8 cellular contexts compared by ENCODE assay signal in the genomic region with DNA sequence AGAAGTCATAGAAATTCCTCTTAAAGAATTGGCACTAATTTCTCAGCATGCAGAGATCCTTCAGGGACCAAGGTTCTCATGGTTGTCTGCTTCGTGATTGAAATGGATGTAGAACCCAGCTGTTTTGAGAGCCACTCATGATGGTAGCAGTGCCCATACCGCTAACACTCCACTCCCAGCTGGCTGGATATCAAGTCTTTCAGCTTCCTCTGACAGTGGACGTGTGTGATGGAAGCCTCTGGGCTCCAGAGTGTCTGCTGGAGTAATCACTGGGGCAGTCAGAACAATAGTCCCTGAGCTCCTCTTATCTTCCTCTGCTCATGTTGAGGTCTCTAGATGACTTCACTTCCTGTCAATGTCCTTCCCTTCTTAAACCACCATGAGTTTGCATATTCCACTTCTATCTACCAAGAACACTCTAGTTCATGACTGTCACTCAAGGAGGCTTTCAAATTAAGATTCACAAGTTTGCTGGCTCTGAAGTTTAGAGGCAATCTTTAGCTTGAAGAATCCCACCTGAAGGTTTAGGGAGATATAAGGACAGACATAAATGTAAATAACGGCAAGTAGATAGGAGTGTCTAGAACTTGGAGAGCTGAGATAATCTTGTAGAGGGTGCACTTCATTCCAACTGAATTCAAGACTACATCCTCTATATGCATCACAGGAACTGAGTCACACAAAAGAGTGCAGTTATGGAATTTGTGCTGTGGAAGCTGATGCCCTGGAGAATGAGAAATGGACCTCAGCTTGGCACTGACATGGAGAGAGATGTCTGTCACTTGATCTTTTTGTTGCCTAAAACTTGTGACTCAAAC.
A peak's percentile ranks its signal among the peaks of the same experiment; 100 is the strongest.
DNase-seq lines count a peak whose midpoint lies in the region; ATAC-seq and TF ChIP-seq lines count a peak whose summit lies in the region.

No MANE protein-coding gene starts in this region.

- 79% methylated on average over 4 of the region's 4 CpGs for WGBS in hepatocyte (ENCODE audit: low lambda C conversion rate, missing lambda C conversion rate)

- H3K36me3 Mint-ChIP-seq in activated T-cell treated with anti-CD3 and anti-CD28 coated beads, Interleukin-2, amount 50 U/mL, for 72 hours (ENCODE audit: insufficient read depth in 2 of 2): peaks cover 4 to 5% of the 10 kb centered on the region in 2 donors
- H3K36me3 Mint-ChIP-seq in WTC11: no peaks in the 10 kb centered on the region; the same call in 1 of the 2 replicates

- H3K27me3 ChIP-seq in skeletal muscle satellite cell (ENCODE audit: control insufficient read depth, insufficient read depth, low read length) (no peaks in the 10 kb centered on the region), PC-9 (ENCODE audit: insufficient read depth, low read depth) (no peaks in the 10 kb centered on the region), hepatocyte (no peaks in the 10 kb centered on the region)

- TF ChIP-seq CTCF in GM12865 (IDR thresholded peaks at IDR 0.05; ENCODE audit: insufficient read depth, low read depth, low read length, missing control alignments) (no peak), PC-9 (conservative IDR thresholded peaks at IDR 0.05) (no peak), hepatocyte (IDR thresholded peaks at IDR 0.05; ENCODE audit: poor library complexity) (no peak), WTC11 (IDR thresholded peaks at IDR 0.05) (no peak)

- H3K36me3 ChIP-seq in skeletal muscle satellite cell (ENCODE audit: insufficient read depth, low read length) (no peaks in the 10 kb centered on the region), PC-9 (ENCODE audit: low read depth) (no peaks in the 10 kb centered on the region), hepatocyte (replicated peaks; ENCODE audit: insufficient read depth, low read depth) (no peaks in the 10 kb centered on the region)

- POLR2A ChIA-PET in PC-9 (lab: Charles Lee; ENCODE audit: unreplicated experiment) (no interaction called here), WTC11 (lab: Charles Lee) (no interaction called here)

- no peaks in the 10 kb centered on the region for H3F3A ChIP-seq in PC-9 (ENCODE audit: insufficient read depth, low read depth)

- H3K9ac ChIP-seq in skeletal muscle satellite cell (ENCODE audit: low read depth, low read length): peak overlapping the region; percentile 68

- no TSS peak for BruUV-seq in PC-9 (replicated peaks; lab: Mats Ljungman, UMichigan)

- H3K9me3 ChIP-seq in skeletal muscle satellite cell (replicated peaks; ENCODE audit: low read length): no peaks in the 10 kb centered on the region
- no peaks in the 10 kb centered on the region for H3K9me3 ChIP-seq in PC-9 (ENCODE audit: insufficient read depth, low read depth)
- no peaks in the 10 kb centered on the region for H3K9me3 ChIP-seq in hepatocyte (ENCODE audit: low read depth)

- H3K27ac ChIP-seq in PC-9: no peak overlapping the region
- no peak overlapping the region for H3K27ac ChIP-seq in hepatocyte

- H3K79me2 ChIP-seq in PC-9 (ENCODE audit: low read depth) (no peaks in the 10 kb centered on the region), hepatocyte (no peaks in the 10 kb centered on the region)

- H3K27me3 Mint-ChIP-seq in activated T-cell treated with anti-CD3 and anti-CD28 coated beads, Interleukin-2, amount 50 U/mL, for 72 hours (ENCODE audit: low read depth): peaks cover 6% of the 10 kb centered on the region
- H3K27me3 Mint-ChIP-seq in WTC11 (ENCODE audit: low read depth): peaks cover 3% of the 10 kb centered on the region; the same call in 1 of the 2 replicates

- H3K27ac Mint-ChIP-seq in activated T-cell treated with anti-CD3 and anti-CD28 coated beads, Interleukin-2, amount 50 U/mL, for 72 hours: peak overlapping the region; percentile 17
- no peak overlapping the region for H3K27ac Mint-ChIP-seq in WTC11

- peak; percentile 97 for ATAC-seq in GM21381 (IDR thresholded peaks at IDR 0.05; ENCODE audit: unreplicated experiment)
- peak; percentile 90 for ATAC-seq in HG03575 (IDR thresholded peaks at IDR 0.05; ENCODE audit: extremely low read depth, insufficient number of reproducible peaks, low FRiP score, unreplicated experiment)
- ATAC-seq in activated T-cell treated with anti-CD3 and anti-CD28 coated beads, Interleukin-2, amount 50 U/mL, for 72 hours (replicated peaks in 1 of 2): peak; percentile 95 to 96
- no peak for ATAC-seq in WTC11

- H3K4me3 ChIP-seq in GM12865 (ENCODE audit: low read depth, low read length) (no peak overlapping the region), skeletal muscle satellite cell (ENCODE audit: low read length) (no peak overlapping the region), PC-9 (no peak overlapping the region), hepatocyte (no peak overlapping the region)

- intact Hi-C loops in PC-9 (cut with micrococcal nuclease; ENCODE audit: unreplicated experiment): no loop called here

- CTCF ChIA-PET in PC-9 (lab: Charles Lee) (no interaction called here), WTC11 (lab: Charles Lee) (no interaction called here)

- H2AFZ ChIP-seq in PC-9 (no peak overlapping the region), hepatocyte (no peak overlapping the region)

- H3K4me2 ChIP-seq in skeletal muscle satellite cell (ENCODE audit: low read length) (peak overlapping the region; percentile 21), PC-9 (no peak overlapping the region), hepatocyte (no peak overlapping the region)

- H4K20me1 ChIP-seq in PC-9 (ENCODE audit: insufficient read depth) (no peaks in the 10 kb centered on the region), hepatocyte (ENCODE audit: insufficient read depth, poor library complexity, severe bottlenecking) (no peaks in the 10 kb centered on the region)

- peaks cover 40% of the 10 kb centered on the region for H3K4me1 Mint-ChIP-seq in activated T-cell treated with anti-CD3 and anti-CD28 coated beads, Interleukin-2, amount 50 U/mL, for 72 hours (ENCODE audit: low read depth)
- H3K4me1 Mint-ChIP-seq in WTC11: no peaks in the 10 kb centered on the region

- DNase-seq in GM12865 (ENCODE audit: low read depth) (peak; percentile 49), PC-9 (no peak), hepatocyte (ENCODE audit: low spot score) (no peak), WTC11 (ENCODE audit: low spot score) (no peak)
- peak; percentile 48 to 56 for DNase-seq in activated T-cell treated with anti-CD3 and anti-CD28 coated beads, Interleukin-2, amount 50 U/mL, for 72 hours

- H3K4me1 ChIP-seq in skeletal muscle satellite cell (ENCODE audit: control insufficient read depth, insufficient read depth, low read length): peaks cover 48% of the 10 kb centered on the region
- H3K4me1 ChIP-seq in PC-9 (replicated peaks; ENCODE audit: insufficient read depth): no peaks in the 10 kb centered on the region
- H3K4me1 ChIP-seq in hepatocyte (ENCODE audit: insufficient read depth): no peaks in the 10 kb centered on the region

- no peaks in the 10 kb centered on the region for H3K9me2 ChIP-seq in PC-9 (ENCODE audit: insufficient read depth)
- H3K9me2 ChIP-seq in hepatocyte (replicated peaks; ENCODE audit: insufficient read depth): no peaks in the 10 kb centered on the region

- H3K4me3 Mint-ChIP-seq in activated T-cell treated with anti-CD3 and anti-CD28 coated beads, Interleukin-2, amount 50 U/mL, for 72 hours: peak overlapping the region; percentile 38 to 45
- H3K4me3 Mint-ChIP-seq in WTC11: no peak overlapping the region

- peaks cover 0 to 1% of the 10 kb centered on the region in 2 donors for H3K9me3 Mint-ChIP-seq in activated T-cell treated with anti-CD3 and anti-CD28 coated beads, Interleukin-2, amount 50 U/mL, for 72 hours
- peaks cover 64% of the 10 kb centered on the region for H3K9me3 Mint-ChIP-seq in WTC11

TF ChIP-seq in WTC11, 78 proteins besides CTCF, POLR2A, EP300 and RAD21:
- TF ChIP-seq TP53 (CRISPR knock-in tag; IDR thresholded peaks at IDR 0.05): no peak
- TF ChIP-seq ATF2 (CRISPR knock-in tag; IDR thresholded peaks at IDR 0.05; ENCODE audit: borderline replicate concordance, low read depth): no peak
- TF ChIP-seq AR (CRISPR knock-in tag; IDR thresholded peaks at IDR 0.05): no peak
- TF ChIP-seq FOXJ3 (CRISPR knock-in tag; IDR thresholded peaks at IDR 0.05; ENCODE audit: borderline replicate concordance): no peak
- no peak for TF ChIP-seq ESRRA (CRISPR knock-in tag; IDR thresholded peaks at IDR 0.05; ENCODE audit: borderline replicate concordance)

Comparison
In these comparisons a context has a peak if more than half of its experiments do, and no peak if none do; other contexts are left out.
1. DNase-seq: peak in GM12865 (single experiment) and activated T-cell treated with anti-CD3 and anti-CD28 coated beads, Interleukin-2, amount 50 U/mL, for 72 hours (2 of 2); none in PC-9 (0 of 2), hepatocyte (single experiment) and WTC11 (single experiment).